ENCODE assay signal across 15 cellular contexts in genomic region chr7:55426676-55427075, GRCh38.
"Had no signal": no experiment of that assay in that cellular context is flagged by ENCODE, and none has a peak within 500 bp of the region (broad histone marks: within the 10 kb centered on the region; RNA-seq: fewer than 3 reads in every experiment).

No MANE protein-coding gene starts in this region.

- DNase-seq: activated CD8-positive, alpha-beta T cell treated with anti-CD3 and anti-CD28 coated beads for 36 hours; activated gamma-delta T cell; activated T-cell treated with anti-CD3 and anti-CD28 coated beads, Interleukin-2, amount 50 U/mL, for 4 hours; dorsolateral prefrontal cortex; heart right ventricle; kidney; left lung; naive thymus-derived CD8-positive, alpha-beta T cell; retina; stimulated activated naive CD4-positive, alpha-beta T cell; T1000; trophoblast cell had no signal

- H3K4me3 ChIP-seq: cardiac muscle cell, dorsolateral prefrontal cortex, gastroesophageal sphincter, heart right ventricle, left lung, SK-N-MC had no signal

- H3K4me3 Mint-ChIP-seq: activated CD8-positive, alpha-beta T cell treated with anti-CD3 and anti-CD28 coated beads for 36 hours; activated T-cell treated with anti-CD3 and anti-CD28 coated beads, Interleukin-2, amount 50 U/mL, for 4 hours; naive thymus-derived CD8-positive, alpha-beta T cell had no signal

- H3K27me3 ChIP-seq: cardiac muscle cell, dorsolateral prefrontal cortex, gastroesophageal sphincter, heart right ventricle, left lung had no signal

- H3K27ac ChIP-seq: cardiac muscle cell, dorsolateral prefrontal cortex, gastroesophageal sphincter, heart right ventricle, left lung, SK-N-MC had no signal

- H3K27me3 Mint-ChIP-seq: activated CD8-positive, alpha-beta T cell treated with anti-CD3 and anti-CD28 coated beads for 36 hours; naive thymus-derived CD8-positive, alpha-beta T cell had no signal

- H3K9me3 ChIP-seq: gastroesophageal sphincter, heart right ventricle, left lung had no signal

- ATAC-seq: activated CD8-positive, alpha-beta T cell treated with anti-CD3 and anti-CD28 coated beads for 36 hours; gastroesophageal sphincter; heart right ventricle; left lung; naive thymus-derived CD8-positive, alpha-beta T cell had no signal

- H3K4me1 ChIP-seq: gastroesophageal sphincter, heart right ventricle, left lung had no signal

- H3K9me3 Mint-ChIP-seq: activated CD8-positive, alpha-beta T cell treated with anti-CD3 and anti-CD28 coated beads for 36 hours; activated T-cell treated with anti-CD3 and anti-CD28 coated beads, Interleukin-2, amount 50 U/mL, for 4 hours; naive thymus-derived CD8-positive, alpha-beta T cell had no signal
